Comparison of ENCODE assay signal across 9 cellular contexts in genomic region chr4:6815029-6815836, GRCh38.
"Had no signal": no experiment of that assay in that cellular context is flagged by ENCODE, and none has a peak within 500 bp of the region (broad histone marks: within the 10 kb centered on the region; RNA-seq: fewer than 3 reads in every experiment).

No MANE protein-coding gene starts in this region.

- H3K27ac ChIP-seq: ascending aorta, skin epidermis, upper lobe of left lung had no signal

- H3K4me1 ChIP-seq: ascending aorta had no signal

- H3K27me3 ChIP-seq: ascending aorta, upper lobe of left lung had no signal

- ATAC-seq: T-helper 17 cell had no signal

- H3K36me3 ChIP-seq: ascending aorta, upper lobe of left lung had no signal

- H3K4me3 ChIP-seq: ascending aorta, skin epidermis, upper lobe of left lung had no signal

- DNase-seq: activated CD4-positive, alpha-beta T cell treated with anti-CD3 and anti-CD28 coated beads, Interleukin-2, amount 50 U/mL, for 1 hour; activated CD4-positive, CD25-positive, alpha-beta regulatory T cell; activated gamma-delta T cell treated with Interleukin-2 at 50 U/mL for 16 hours; activated T-cell treated with anti-CD3 and anti-CD28 coated beads, Interleukin-2, amount 50 U/mL, for 48 hours; kidney; T-helper 17 cell; upper lobe of left lung had no signal
